ENCODE assay signal across 18 cellular contexts in the genomic region with DNA sequence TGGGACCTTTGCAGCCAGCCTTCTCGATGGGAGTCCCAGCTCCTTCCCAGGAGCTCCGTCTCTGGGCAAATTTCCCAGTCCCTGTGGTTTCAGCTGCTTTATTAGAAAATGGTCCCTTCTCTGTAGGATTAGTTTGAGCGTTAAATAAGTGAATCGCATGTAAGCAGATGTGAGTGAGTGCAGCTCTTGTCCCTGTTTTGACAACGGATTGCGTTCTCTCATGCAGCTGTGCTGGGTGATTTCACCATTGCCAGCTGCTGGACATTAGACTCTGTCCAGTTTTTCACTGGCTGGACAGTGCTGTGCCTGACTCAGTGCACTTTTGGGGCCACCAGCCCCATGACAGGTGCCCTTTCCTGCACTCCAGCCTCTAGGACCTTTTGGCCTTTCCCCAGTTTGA. TPM values are rescaled to one million over a fixed set of nuclear protein-coding genes. Genes with fewer than 3 reads are reported as not detected.
DNase-seq lines count a peak whose midpoint lies in the region; ATAC-seq and TF ChIP-seq lines count a peak whose summit lies in the region.
"Had no signal": no experiment of that assay in that cellular context is flagged by ENCODE, and none has a peak within 500 bp of the region (broad histone marks: within the 10 kb centered on the region; RNA-seq: fewer than 3 reads in every experiment).

No MANE protein-coding gene starts in this region.

- TF ChIP-seq CTCF in astrocyte of the cerebellum (IDR thresholded peaks at IDR 0.05; ENCODE audit: low read depth, low read length, missing control alignments), result no peak

- no peak overlapping the region for H3K4me3 ChIP-seq in astrocyte of the cerebellum (ENCODE audit: low read depth, low read length)
- H3K4me3 ChIP-seq: ascending aorta, GM12878, PC-9 had no signal

- ATAC-seq in HG03045 (IDR thresholded peaks at IDR 0.05; ENCODE audit: unreplicated experiment), result no peak
- no peak for ATAC-seq in GM21528 (IDR thresholded peaks at IDR 0.05; ENCODE audit: low FRiP score, unreplicated experiment)
- ATAC-seq: GM12878; stimulated activated naive CD8-positive, alpha-beta T cell treated with anti-CD3 and anti-CD28 coated beads, Interleukin-15, amount 100 ng/mL, for 72 hours had no signal

- DNase-seq in M059J (ENCODE audit: low read depth) (peak; percentile 71), astrocyte of the cerebellum (ENCODE audit: low read depth) (peak; percentile 24), inferior parietal cortex (ENCODE audit: extremely low spot score) (peak; percentile 43), substantia nigra (lab: John Stamatoyannopoulos, UW) (peak in 25 of 49 donors; percentile 10 to 80 (median 44)), islet precursor cell (no peak)
- DNase-seq: activated effector memory CD4-positive, alpha-beta T cell treated with Interleukin-2 at 50 U/mL for 16 hours; KG1; NCI-H1436 treated with DMSO at 0.1 percent for 48 hours; NCI-H69; PC-9; stimulated activated naive CD8-positive, alpha-beta T cell treated with anti-CD3 and anti-CD28 coated beads, Interleukin-15, amount 100 ng/mL, for 72 hours; SW 1271 had no signal

- peak overlapping the region; percentile 90 for H3K27ac ChIP-seq in substantia nigra (ENCODE audit: low read depth, low read length, poor library complexity, severe bottlenecking)
- H3K27ac ChIP-seq: ascending aorta, C4-2B, parathyroid adenoma, PC-9 had no signal

- in situ Hi-C loops in astrocyte of the cerebellum (cut with HindIII; ENCODE audit: low sequenced_read_pairs), result no loop called here

RNA-seq across cellular contexts. Expression of a gene that starts 11.6 kb away (rescaled TPM):
- total RNA-seq in M059J (2014; rRNA removed; shearing (Covaris generic)), result 0.17 and 0.39 TPM in 2 replicates
- total RNA-seq: ascending aorta had no signal

RNA-seq across cellular contexts. Expression of a gene that starts 19.3 kb away (rescaled TPM):
- 53.7 and 81.1 TPM in 2 replicates for total RNA-seq in M059J (2014; rRNA removed; shearing (Covaris generic))
